17 cellular contexts compared by ENCODE assay signal in the genomic region with DNA sequence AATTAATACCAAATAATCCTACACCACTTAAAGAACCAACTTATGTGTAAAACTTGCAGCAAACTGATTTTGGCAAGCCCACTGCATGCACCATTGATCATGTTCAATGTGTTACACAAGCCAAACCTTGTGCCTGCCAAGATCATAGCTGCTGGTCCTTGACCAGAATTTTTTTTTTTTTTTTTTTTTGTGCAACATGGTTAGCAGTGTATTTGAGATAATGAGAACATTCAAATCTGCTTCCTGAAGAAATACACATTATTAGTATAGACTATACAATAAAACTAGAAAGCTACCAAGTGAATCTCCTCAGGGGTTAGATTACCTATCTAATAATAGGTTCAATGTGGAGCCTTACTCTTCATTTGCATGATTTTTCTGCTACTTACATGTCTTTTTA.
DNase-seq lines count a peak whose midpoint lies in the region; ATAC-seq, FAIRE-seq and TF ChIP-seq lines count a peak whose summit lies in the region.
"Had no signal": no experiment of that assay in that cellular context is flagged by ENCODE, and none has a peak within 500 bp of the region (broad histone marks: within the 10 kb centered on the region; RNA-seq: fewer than 3 reads in every experiment).

No MANE protein-coding gene starts in this region.

- TF ChIP-seq CTCF in thyroid gland (IDR thresholded peaks at IDR 0.05): no peak
- TF ChIP-seq CTCF in activated CD8-positive, alpha-beta T cell treated with anti-CD3 and anti-CD28 coated beads for 36 hours (IDR thresholded peaks at IDR 0.05): no peak

- no peaks in the 10 kb centered on the region for H3K27me3 ChIP-seq in thyroid gland
- H3K27me3 ChIP-seq: tibial artery had no signal

- no peaks in the 10 kb centered on the region for H3K9me3 ChIP-seq in thyroid gland
- H3K9me3 ChIP-seq: prostate gland, tibial artery had no signal

- H3K4me1 Mint-ChIP-seq in activated CD8-positive, alpha-beta T cell treated with anti-CD3 and anti-CD28 coated beads for 36 hours (ENCODE audit: low read depth): no peaks in the 10 kb centered on the region

- no peak for TF ChIP-seq POLR2A in thyroid gland (IDR thresholded peaks at IDR 0.05)

- peak; percentile 72 for FAIRE-seq in RCC 7860 (lab: Jason Lieb, UNC)
- FAIRE-seq: G401.6, H1 had no signal

- no peaks in the 10 kb centered on the region for H3K9me3 Mint-ChIP-seq in activated CD8-positive, alpha-beta T cell treated with anti-CD3 and anti-CD28 coated beads for 36 hours
- H3K9me3 Mint-ChIP-seq: CD8-positive, alpha-beta T cell had no signal

- H3K36me3 ChIP-seq in thyroid gland: no peaks in the 10 kb centered on the region
- H3K36me3 ChIP-seq: prostate gland, tibial artery had no signal

- no peak overlapping the region for H3K4me3 Mint-ChIP-seq in activated CD8-positive, alpha-beta T cell treated with anti-CD3 and anti-CD28 coated beads for 36 hours
- H3K4me3 Mint-ChIP-seq: CD8-positive, alpha-beta T cell had no signal

- peak; percentile 63 for ATAC-seq in HG03064 (IDR thresholded peaks at IDR 0.05; ENCODE audit: low read depth, unreplicated experiment)
- no peak for ATAC-seq in activated CD8-positive, alpha-beta T cell treated with anti-CD3 and anti-CD28 coated beads for 36 hours
- ATAC-seq: CD8-positive, alpha-beta T cell had no signal

- no peak overlapping the region for H3K27ac Mint-ChIP-seq in activated CD8-positive, alpha-beta T cell treated with anti-CD3 and anti-CD28 coated beads for 36 hours
- H3K27ac Mint-ChIP-seq: CD8-positive, alpha-beta T cell had no signal

- CTCF ChIA-PET in activated CD8-positive, alpha-beta T cell treated with anti-CD3 and anti-CD28 coated beads for 36 hours (lab: Charles Lee): no interaction called here

- H3K27me3 Mint-ChIP-seq in activated CD8-positive, alpha-beta T cell treated with anti-CD3 and anti-CD28 coated beads for 36 hours: no peaks in the 10 kb centered on the region

- H3K36me3 Mint-ChIP-seq in activated CD8-positive, alpha-beta T cell treated with anti-CD3 and anti-CD28 coated beads for 36 hours (ENCODE audit: low read depth): no peaks in the 10 kb centered on the region
- H3K36me3 Mint-ChIP-seq: CD8-positive, alpha-beta T cell had no signal

- DNase-seq in NCI-H345 (lab: John Stamatoyannopoulos, UW): peak; percentile 38
- no peak for DNase-seq in NCI-H345 treated with DMSO at 0.1 percent for 48 hours (lab: John Stamatoyannopoulos, UW; ENCODE audit: unreplicated experiment)
- no peak for DNase-seq in RCC 7860 (ENCODE audit: low spot score)
- DNase-seq in thyroid gland: peak; percentile 71 to 76
- no peak for DNase-seq in DMS53 treated with DMSO at 0.1 percent for 48 hours (lab: John Stamatoyannopoulos, UW; ENCODE audit: unreplicated experiment)
- DNase-seq in HCEC 1CT: no peak
- DNase-seq in activated CD8-positive, alpha-beta T cell treated with anti-CD3 and anti-CD28 coated beads for 36 hours: no peak
- DNase-seq: activated CD4-positive, CD25-positive, alpha-beta regulatory T cell treated with anti-CD3 and anti-CD28 coated beads, Interleukin-2, amount 50 U/mL, for 72 hours; aorta; CD8-positive, alpha-beta T cell; dermis blood vessel endothelial cell; NCI-H2029; tibial artery had no signal

- POLR2A ChIA-PET in activated CD8-positive, alpha-beta T cell treated with anti-CD3 and anti-CD28 coated beads for 36 hours (lab: Charles Lee): no interaction called here

- H3K4me1 ChIP-seq in thyroid gland: no peaks in the 10 kb centered on the region
- H3K4me1 ChIP-seq: prostate gland, tibial artery had no signal

- H3K27ac ChIP-seq in thyroid gland: no peak overlapping the region
- H3K27ac ChIP-seq: prostate gland, tibial artery had no signal

- no peak overlapping the region for H3K4me3 ChIP-seq in thyroid gland (replicated peaks in 1 of 3)
- H3K4me3 ChIP-seq: prostate gland, tibial artery had no signal

- intact Hi-C loops in thyroid gland (cut with DNase I): no loop called here
- intact Hi-C loops in activated CD8-positive, alpha-beta T cell treated with anti-CD3 and anti-CD28 coated beads for 36 hours (cut with micrococcal nuclease): no loop called here

Comparison
In these comparisons a context has a peak if more than half of its experiments do, and no peak if none do; other contexts are left out.
1. DNase-seq: peak in NCI-H345 (single experiment) and thyroid gland (2 of 2); none in NCI-H345 treated with DMSO at 0.1 percent for 48 hours (single experiment), RCC 7860 (single experiment), DMS53 treated with DMSO at 0.1 percent for 48 hours (single experiment), HCEC 1CT (single experiment) and activated CD8-positive, alpha-beta T cell treated with anti-CD3 and anti-CD28 coated beads for 36 hours (single experiment).